1 cellular context compared by ENCODE assay signal in genomic region chr6:35686441-35686840, GRCh38.
TF ChIP-seq lines count a peak whose summit lies in the region.

No MANE protein-coding gene starts in this region.

TF ChIP-seq in HepG2, 621 proteins besides CTCF, POLR2A, EP300 and RAD21:
- TF ChIP-seq ZNF180 (CRISPR knock-in tag; IDR thresholded peaks at IDR 0.05; ENCODE audit: borderline replicate concordance, low read depth) = no peak
